In the genomic region with DNA sequence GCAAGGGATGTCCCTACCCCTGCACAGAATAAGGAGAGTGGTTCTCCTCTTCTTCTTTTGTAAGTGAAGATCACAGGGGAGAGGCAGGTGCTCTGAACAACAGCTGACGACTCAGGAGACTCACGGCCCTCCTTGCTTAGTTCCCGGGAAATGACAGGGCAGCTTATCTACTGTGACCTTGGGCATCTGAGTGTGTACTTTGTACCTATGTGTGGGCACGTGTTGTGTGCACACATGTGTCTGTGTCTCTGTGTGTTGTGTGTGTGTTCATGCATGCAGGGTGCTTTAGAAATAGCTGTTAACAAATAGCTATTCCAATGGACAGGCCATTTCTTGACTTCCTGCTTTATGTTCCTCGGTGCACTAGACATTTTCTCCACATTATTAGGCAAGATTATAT, we compare ENCODE assay signal across 8 cellular contexts.
"Had no signal": no experiment of that assay in that cellular context is flagged by ENCODE, and none has a peak within 500 bp of the region (broad histone marks: within the 10 kb centered on the region; RNA-seq: fewer than 3 reads in every experiment).

No MANE protein-coding gene starts in this region.

- DNase-seq: GDM1, GF-D8 had no signal

- ATAC-seq: GM12878 had no signal

- H3K4me3 ChIP-seq: GM12878 had no signal

- FAIRE-seq: G401.6, GM12878, GM12891, GM12892, GM18507, GM19239 had no signal
